Comparison of ENCODE assay signal across 8 cellular contexts in genomic region chr10:17644485-17644964, GRCh38. TPM values are rescaled to one million over a fixed set of nuclear protein-coding genes. Genes with fewer than 3 reads are reported as not detected.
DNase-seq lines count a peak whose midpoint lies in the region; ATAC-seq, FAIRE-seq and TF ChIP-seq lines count a peak whose summit lies in the region.

No MANE protein-coding gene starts in this region.

- ATAC-seq in GM19452 (IDR thresholded peaks at IDR 0.05; ENCODE audit: unreplicated experiment) = peak; percentile 17
- ATAC-seq in HG03460 (IDR thresholded peaks at IDR 0.05; ENCODE audit: unreplicated experiment) = peak; percentile 23
- peak; percentile 13 for ATAC-seq in T-helper 17 cell
- peak; percentile 46 for ATAC-seq in omental fat pad (ENCODE audit: low FRiP score)

- H3K9me3 ChIP-seq in T-helper 17 cell (ENCODE audit: control insufficient read depth, low read length, poor library complexity, severe bottlenecking) = no peaks in the 10 kb centered on the region
- H3K9me3 ChIP-seq in fibroblast of lung (ENCODE audit: control insufficient read depth, insufficient read depth, low read depth, low read length) = no peaks in the 10 kb centered on the region

- H3K9ac ChIP-seq in fibroblast of lung (ENCODE audit: insufficient read depth, low read length) = peak overlapping the region; percentile 93

- H4K20me1 ChIP-seq in fibroblast of lung (ENCODE audit: control insufficient read depth, extremely low read depth, insufficient read depth, low read length) = no peaks in the 10 kb centered on the region

- peak overlapping the region; percentile 82 to 100 (median 95) for H3K4me3 ChIP-seq in fibroblast of lung (replicated peaks in 1 of 4; ENCODE audit: control extremely low read depth in 1 of 4, insufficient read depth in 1 of 4, low read depth in 3 of 4, low read length in 4 of 4)

- peak overlapping the region; percentile 98 for H3K27ac ChIP-seq in fibroblast of lung (ENCODE audit: insufficient read depth, low read length)

- TF ChIP-seq CTCF in D721Med (IDR thresholded peaks at IDR 0.05; ENCODE audit: insufficient read depth, missing control alignments) = no peak
- no peak for TF ChIP-seq CTCF in fibroblast of lung (conservative IDR thresholded peaks at IDR 0.05 in 1 of 2, IDR thresholded peaks at IDR 0.05 in 1 of 2; ENCODE audit: low read depth in 1 of 2, low read length in 2 of 2)
- no peak for TF ChIP-seq CTCF in omental fat pad (IDR thresholded peaks at IDR 0.05)

- peaks cover 2% of the 10 kb centered on the region for H3K36me3 Mint-ChIP-seq in T-helper 17 cell (ENCODE audit: low read depth)

- peak; percentile 29 for FAIRE-seq in D721Med (lab: Jason Lieb, UNC)

- H3K27ac Mint-ChIP-seq in T-helper 17 cell = peak overlapping the region; percentile 100

- DNase-seq in D721Med (ENCODE audit: insufficient read length, low spot score) (no peak), T-helper 17 cell (no peak), fibroblast of lung (ENCODE audit: low read depth in 2 of 2) (peak in 1 of 2 donors; percentile 55), omental fat pad (ENCODE audit: low spot score) (no peak), NCI-H345 treated with DMSO at 0.1 percent for 48 hours (lab: John Stamatoyannopoulos, UW; ENCODE audit: unreplicated experiment) (no peak), germinal center (ENCODE audit: low spot score) (no peak)

- peak overlapping the region; percentile 91 for H2AFZ ChIP-seq in fibroblast of lung (ENCODE audit: low read length)

- H3K79me2 ChIP-seq in fibroblast of lung (ENCODE audit: control insufficient read depth, insufficient read depth, low read length) = peaks cover 67% of the 10 kb centered on the region

- H3K27me3 ChIP-seq in fibroblast of lung (ENCODE audit: control insufficient read depth, insufficient read depth, low read length) = no peaks in the 10 kb centered on the region

- H3K36me3 ChIP-seq in fibroblast of lung (ENCODE audit: control insufficient read depth, insufficient read depth, low read length) = no peaks in the 10 kb centered on the region

- peaks cover 3% of the 10 kb centered on the region for H3K4me1 ChIP-seq in fibroblast of lung (ENCODE audit: control insufficient read depth, extremely low read depth, insufficient read depth, low read length)

- H3K4me2 ChIP-seq in fibroblast of lung (ENCODE audit: extremely low read depth, insufficient read depth, low read length) = peak overlapping the region; percentile 92

- no peaks in the 10 kb centered on the region for H3K27me3 Mint-ChIP-seq in T-helper 17 cell

- H3K4me1 Mint-ChIP-seq in T-helper 17 cell = peaks cover 40% of the 10 kb centered on the region

- peak overlapping the region; percentile 98 for H3K4me3 Mint-ChIP-seq in T-helper 17 cell

RNA-seq across cellular contexts. Expression of gene STAM, which starts 0.6 kb away (rescaled TPM):
- 10 to 100 TPM; 55.9 to 65.8 TPM for total RNA-seq in T-helper 17 cell
- total RNA-seq in fibroblast of lung = 21.6 and 27.9 TPM in 2 replicates
- polyA plus RNA-seq in fibroblast of lung = 48.7 and 50.0 TPM in 2 replicates
- polyA plus RNA-seq in fibroblast of lung (2012) = 19.4 and 20.2 TPM in 2 replicates
- polyA minus RNA-seq in fibroblast of lung (ENCODE audit: low replicate concordance) = 16.3 and 20.1 TPM in 2 replicates
- 10 to 100 TPM; 19.1 to 28.1 (median 22.1) TPM for total RNA-seq in omental fat pad

RNA-seq across cellular contexts. Expression of gene HACD1, which starts 27.4 kb away (rescaled TPM):
- total RNA-seq in T-helper 17 cell = 1 to 10 TPM in 1 of 2 donors, under 1 TPM in 1; 0.44 to 3.7 TPM
- total RNA-seq in fibroblast of lung = 23.1 and 37.7 TPM in 2 replicates
- 29.6 and 53.4 TPM in 2 replicates for polyA plus RNA-seq in fibroblast of lung
- polyA plus RNA-seq in fibroblast of lung (2012) = 37.6 and 60.0 TPM in 2 replicates
- polyA minus RNA-seq in fibroblast of lung (ENCODE audit: low replicate concordance) = 7.6 and 7.7 TPM in 2 replicates
- 10 to 100 TPM; 17.4 to 29.9 (median 19.1) TPM for total RNA-seq in omental fat pad
